12 cellular contexts compared by ENCODE assay signal in genomic region chr5:10578869-10579268, GRCh38. TPM values are rescaled to one million over a fixed set of nuclear protein-coding genes. Genes with fewer than 3 reads are reported as not detected.
DNase-seq lines count a peak whose midpoint lies in the region; ATAC-seq and TF ChIP-seq lines count a peak whose summit lies in the region.
"Had no signal": no experiment of that assay in that cellular context is flagged by ENCODE, and none has a peak within 500 bp of the region (broad histone marks: within the 10 kb centered on the region; RNA-seq: fewer than 3 reads in every experiment).

No MANE protein-coding gene starts in this region.

- H3K4me3 Mint-ChIP-seq in activated CD4-positive, alpha-beta T cell treated with anti-CD3 and anti-CD28 coated beads for 36 hours, result no peak overlapping the region

- no peaks in the 10 kb centered on the region for H3K36me3 ChIP-seq in mucosa of descending colon (ENCODE audit: low read depth)

- H3K36me3 Mint-ChIP-seq in activated CD4-positive, alpha-beta T cell treated with anti-CD3 and anti-CD28 coated beads for 36 hours (ENCODE audit: low read depth), result no peaks in the 10 kb centered on the region

- H3K27ac Mint-ChIP-seq in activated CD4-positive, alpha-beta T cell treated with anti-CD3 and anti-CD28 coated beads for 36 hours, result no peak overlapping the region

- peaks cover 6% of the 10 kb centered on the region for H3K27me3 Mint-ChIP-seq in activated CD4-positive, alpha-beta T cell treated with anti-CD3 and anti-CD28 coated beads for 36 hours

- no peak for TF ChIP-seq CTCF in mucosa of descending colon (IDR thresholded peaks at IDR 0.05)

- ATAC-seq in activated CD4-positive, alpha-beta T cell treated with anti-CD3 and anti-CD28 coated beads for 36 hours, result no peak
- ATAC-seq in GM21717 (IDR thresholded peaks at IDR 0.05; ENCODE audit: unreplicated experiment), result peak; percentile 55
- ATAC-seq in HG03460 (IDR thresholded peaks at IDR 0.05; ENCODE audit: unreplicated experiment), result peak; percentile 52
- peak; percentile 40 for ATAC-seq in mucosa of descending colon

- POLR2A ChIA-PET in activated CD4-positive, alpha-beta T cell treated with anti-CD3 and anti-CD28 coated beads for 36 hours (lab: Charles Lee), result interaction anchor here (0.7 kb wide), 2 partner anchors 36 to 169 kb away, joined by 3 to 7 read pairs; no protein-coding TSS in a partner anchor

- H3K4me3 ChIP-seq in mucosa of descending colon, result no peak overlapping the region
- H3K4me3 ChIP-seq: A549, lung had no signal

- H3K4me1 ChIP-seq in mucosa of descending colon (ENCODE audit: low read depth), result no peaks in the 10 kb centered on the region

- no peaks in the 10 kb centered on the region for H3K9me3 Mint-ChIP-seq in activated CD4-positive, alpha-beta T cell treated with anti-CD3 and anti-CD28 coated beads for 36 hours (ENCODE audit: low read depth)

- CTCF ChIA-PET in activated CD4-positive, alpha-beta T cell treated with anti-CD3 and anti-CD28 coated beads for 36 hours (lab: Charles Lee), result interaction anchor here (0.9 to 1.7 kb wide), 3 partner anchors 19 to 53 kb away, joined by 3 to 4 read pairs (median 4); no protein-coding TSS in a partner anchor

- no peaks in the 10 kb centered on the region for H3K9me3 ChIP-seq in mucosa of descending colon
- H3K9me3 ChIP-seq: A549 had no signal

- DNase-seq in activated CD4-positive, alpha-beta T cell treated with anti-CD3 and anti-CD28 coated beads for 36 hours, result peak; percentile 49
- no peak for DNase-seq in activated CD4-positive, alpha-beta T cell treated with anti-CD3 and anti-CD28 coated beads, Interleukin-2, amount 50 U/mL, for 48 hours
- DNase-seq in mucosa of descending colon, result peak in 1 of 3 donors; percentile 53
- no peak for DNase-seq in NCI-H446 treated with DMSO at 0.1 percent for 48 hours (lab: John Stamatoyannopoulos, UW)
- DNase-seq in foreskin melanocyte, result no peak
- no peak for DNase-seq in stimulated activated CD4-positive, alpha-beta T cell treated with anti-CD3 and anti-CD28 coated beads, Interleukin-4, amount 100 ng/mL, for 1 hour
- DNase-seq: NCI-H526, small intestine had no signal

- peaks cover 47% of the 10 kb centered on the region for H3K4me1 Mint-ChIP-seq in activated CD4-positive, alpha-beta T cell treated with anti-CD3 and anti-CD28 coated beads for 36 hours

- intact Hi-C loops in activated CD4-positive, alpha-beta T cell treated with anti-CD3 and anti-CD28 coated beads for 36 hours (cut with DNase I, micrococcal nuclease), result loop anchor here (1.0 kb wide), 4 partner anchors 15 to 48 kb away; partner anchors contain the start of gene ANKRD33B (in 1 of the 2)
- intact Hi-C loops in mucosa of descending colon (cut with DNase I, micrococcal nuclease), result no loop called here

RNA-seq across cellular contexts. Expression of gene ANKRD33B, which starts 15.0 kb away (rescaled TPM):
- total RNA-seq in activated CD4-positive, alpha-beta T cell treated with anti-CD3 and anti-CD28 coated beads for 36 hours, result 1 to 10 TPM; 4.6 to 4.9 TPM
- total RNA-seq in mucosa of descending colon, result 1 to 10 TPM in 2 of 3 donors, under 1 TPM in 1; 0.96 to 3.3 (median 1.7) TPM

Comparison
In these comparisons a context has a peak if more than half of its experiments do, and no peak if none do; other contexts are left out.
1. intact Hi-C loops: an anchor here in activated CD4-positive, alpha-beta T cell treated with anti-CD3 and anti-CD28 coated beads for 36 hours (1.0 kb wide); none called in mucosa of descending colon.